ENCODE assay signal across 12 cellular contexts in genomic region chr16:81755915-81756644, GRCh38. TPM values are rescaled to one million over a fixed set of nuclear protein-coding genes. Genes with fewer than 3 reads are reported as not detected.
DNase-seq lines count a peak whose midpoint lies in the region; ATAC-seq and TF ChIP-seq lines count a peak whose summit lies in the region.
"Had no signal": no experiment of that assay in that cellular context is flagged by ENCODE, and none has a peak within 500 bp of the region (broad histone marks: within the 10 kb centered on the region; RNA-seq: fewer than 3 reads in every experiment).

No MANE protein-coding gene starts in this region.

- TF ChIP-seq EP300 in transverse colon (IDR thresholded peaks at IDR 0.05; ENCODE audit: low read depth) (no peak), suprapubic skin (IDR thresholded peaks at IDR 0.05) (no peak)

- no peaks in the 10 kb centered on the region for H3K36me3 Mint-ChIP-seq in activated T-helper 17 cell treated with anti-CD3 and anti-CD28 coated beads, Interleukin-2, amount 50 U/mL, for 72 hours (ENCODE audit: low read depth)
- H3K36me3 Mint-ChIP-seq in stimulated activated memory B cell treated with anti-CD40 and anti-IgM and Interleukin-4, amounts not matched to agents 10 μg/mL and 1 μg/mL and 100 μg/mL, for 72 hours, result peaks cover 41% of the 10 kb centered on the region
- H3K36me3 Mint-ChIP-seq in naive thymus-derived CD8-positive, alpha-beta T cell, result no peaks in the 10 kb centered on the region
- H3K36me3 Mint-ChIP-seq: activated naive CD8-positive, alpha-beta T cell; T-cell had no signal

- 48 to 86% methylated on average over 2 to 13 of the region's 13 CpGs for WGBS in transverse colon (ENCODE audit: low coverage in 1 of 2), 2 donors
- 58% methylated on average over 13 of the region's 13 CpGs for WGBS in suprapubic skin

- H2AFZ ChIP-seq in Loucy (ENCODE audit: low read length), result peak overlapping the region; percentile 59; the same call in 1 of the 2 replicates

- H3K9me3 ChIP-seq in Loucy (ENCODE audit: insufficient read depth, low read depth, low read length) (no peaks in the 10 kb centered on the region), transverse colon (no peaks in the 10 kb centered on the region), suprapubic skin (no peaks in the 10 kb centered on the region)
- H3K9me3 ChIP-seq: mucosa of descending colon had no signal

- H3K79me2 ChIP-seq in Loucy (ENCODE audit: insufficient read depth, low read length), result no peaks in the 10 kb centered on the region

- peak overlapping the region; percentile 28 for H3K27ac Mint-ChIP-seq in activated T-helper 17 cell treated with anti-CD3 and anti-CD28 coated beads, Interleukin-2, amount 50 U/mL, for 72 hours
- H3K27ac Mint-ChIP-seq in stimulated activated memory B cell treated with anti-CD40 and anti-IgM and Interleukin-4, amounts not matched to agents 10 μg/mL and 1 μg/mL and 100 μg/mL, for 72 hours, result peak overlapping the region; percentile 64
- H3K27ac Mint-ChIP-seq in naive thymus-derived CD8-positive, alpha-beta T cell, result peak overlapping the region in 1 of 10 donors; percentile 19
- H3K27ac Mint-ChIP-seq: activated naive CD8-positive, alpha-beta T cell; T-cell had no signal

- ATAC-seq in activated T-helper 17 cell treated with anti-CD3 and anti-CD28 coated beads, Interleukin-2, amount 50 U/mL, for 72 hours (replicated peaks), result no peak
- ATAC-seq in left lobe of liver, result peak; percentile 55
- no peak for ATAC-seq in stimulated activated memory B cell treated with anti-CD40 and anti-IgM and Interleukin-4, amounts not matched to agents 10 μg/mL and 1 μg/mL and 100 μg/mL, for 72 hours
- ATAC-seq in naive thymus-derived CD8-positive, alpha-beta T cell, result no peak
- ATAC-seq: mucosa of descending colon, T-cell had no signal

- H3K27me3 ChIP-seq in Loucy (ENCODE audit: insufficient read depth, low read length, poor library complexity, severe bottlenecking) (no peaks in the 10 kb centered on the region), transverse colon (peaks cover 14% of the 10 kb centered on the region), suprapubic skin (no peaks in the 10 kb centered on the region)

- intact Hi-C loops in transverse colon (cut with DNase I; ENCODE audit: low total_unique reads), result no loop called here

- H3K4me3 Mint-ChIP-seq in activated T-helper 17 cell treated with anti-CD3 and anti-CD28 coated beads, Interleukin-2, amount 50 U/mL, for 72 hours, result no peak overlapping the region
- H3K4me3 Mint-ChIP-seq in stimulated activated memory B cell treated with anti-CD40 and anti-IgM and Interleukin-4, amounts not matched to agents 10 μg/mL and 1 μg/mL and 100 μg/mL, for 72 hours, result no peak overlapping the region
- H3K4me3 Mint-ChIP-seq in naive thymus-derived CD8-positive, alpha-beta T cell, result no peak overlapping the region
- H3K4me3 Mint-ChIP-seq: activated naive CD8-positive, alpha-beta T cell; T-cell had no signal

- peaks cover 3% of the 10 kb centered on the region for H3K27me3 Mint-ChIP-seq in activated T-helper 17 cell treated with anti-CD3 and anti-CD28 coated beads, Interleukin-2, amount 50 U/mL, for 72 hours
- H3K27me3 Mint-ChIP-seq in stimulated activated memory B cell treated with anti-CD40 and anti-IgM and Interleukin-4, amounts not matched to agents 10 μg/mL and 1 μg/mL and 100 μg/mL, for 72 hours, result no peaks in the 10 kb centered on the region
- peaks cover 0 to 15% (median 13%) of the 10 kb centered on the region in 5 donors for H3K27me3 Mint-ChIP-seq in naive thymus-derived CD8-positive, alpha-beta T cell
- H3K27me3 Mint-ChIP-seq: activated naive CD8-positive, alpha-beta T cell had no signal

- peak overlapping the region; percentile 62 for H3K4me2 ChIP-seq in Loucy (ENCODE audit: low read depth, low read length, poor library complexity, severe bottlenecking)

- no peaks in the 10 kb centered on the region for H3F3A ChIP-seq in Loucy (ENCODE audit: low read depth)

- H3K27ac ChIP-seq in transverse colon, result no peak overlapping the region
- H3K27ac ChIP-seq in suprapubic skin, result no peak overlapping the region

- H3K4me1 ChIP-seq in Loucy (ENCODE audit: insufficient read depth, low read length, poor library complexity, severe bottlenecking), result peaks cover 35% of the 10 kb centered on the region
- no peaks in the 10 kb centered on the region for H3K4me1 ChIP-seq in transverse colon
- H3K4me1 ChIP-seq in suprapubic skin, result peaks cover 6% of the 10 kb centered on the region

- in situ Hi-C loops in transverse colon (cut with MboI; ENCODE audit: low pct_ligation_motif_present in 1 of 4, low pct_unique_long_range_greater_than_20kb in 1 of 4, low sequenced_read_pairs in 3 of 4), result no loop called here

- H3K9me2 ChIP-seq in Loucy (replicated peaks; ENCODE audit: low read depth, low read length), result no peaks in the 10 kb centered on the region

- H4K20me1 ChIP-seq in Loucy (ENCODE audit: insufficient read depth, low read length, poor library complexity, severe bottlenecking), result no peaks in the 10 kb centered on the region

- no peaks in the 10 kb centered on the region for H3K4me1 Mint-ChIP-seq in activated T-helper 17 cell treated with anti-CD3 and anti-CD28 coated beads, Interleukin-2, amount 50 U/mL, for 72 hours
- peaks cover 73% of the 10 kb centered on the region for H3K4me1 Mint-ChIP-seq in stimulated activated memory B cell treated with anti-CD40 and anti-IgM and Interleukin-4, amounts not matched to agents 10 μg/mL and 1 μg/mL and 100 μg/mL, for 72 hours
- peaks cover 0 to 35% (median 5%) of the 10 kb centered on the region in 4 donors for H3K4me1 Mint-ChIP-seq in naive thymus-derived CD8-positive, alpha-beta T cell

- TF ChIP-seq POLR2A in transverse colon (IDR thresholded peaks at IDR 0.05) (no peak), suprapubic skin (IDR thresholded peaks at IDR 0.05) (no peak)

- POLR2A ChIA-PET in naive thymus-derived CD8-positive, alpha-beta T cell (lab: Charles Lee), result no interaction called here

- H3K9me3 Mint-ChIP-seq in activated T-helper 17 cell treated with anti-CD3 and anti-CD28 coated beads, Interleukin-2, amount 50 U/mL, for 72 hours, result no peaks in the 10 kb centered on the region
- H3K9me3 Mint-ChIP-seq in stimulated activated memory B cell treated with anti-CD40 and anti-IgM and Interleukin-4, amounts not matched to agents 10 μg/mL and 1 μg/mL and 100 μg/mL, for 72 hours, result no peaks in the 10 kb centered on the region
- H3K9me3 Mint-ChIP-seq in naive thymus-derived CD8-positive, alpha-beta T cell, result no peaks in the 10 kb centered on the region
- H3K9me3 Mint-ChIP-seq: T-cell had no signal

- DNase-seq in left lobe of liver (ENCODE audit: low spot score) (no peak), transverse colon (no peak), suprapubic skin (ENCODE audit: low spot score in 2 of 2) (no peak)
- DNase-seq in naive thymus-derived CD8-positive, alpha-beta T cell, result no peak
- DNase-seq: mucosa of descending colon; NCI-H1417 treated with DMSO at 0.1 percent for 48 hours; stimulated activated CD4-positive, alpha-beta T cell treated with anti-CD3 and anti-CD28 coated beads, Interleukin-12 subunit alpha, Interleukin-12 subunit beta, amount 100 ng/mL, for 4 hours; T-cell had no signal

- H3K4me3 ChIP-seq in Loucy (ENCODE audit: low read length, poor library complexity, severe bottlenecking) (peak overlapping the region; percentile 26), transverse colon (no peak overlapping the region), suprapubic skin (no peak overlapping the region)
- H3K4me3 ChIP-seq: mucosa of descending colon had no signal

- peak overlapping the region; percentile 50 for H3K9ac ChIP-seq in Loucy (ENCODE audit: low read depth, low read length, poor library complexity, severe bottlenecking)

- peak; percentile 54 for TF ChIP-seq CTCF in Loucy (conservative IDR thresholded peaks at IDR 0.05; ENCODE audit: low read length)
- no peak for TF ChIP-seq CTCF in transverse colon (IDR thresholded peaks at IDR 0.05)
- no peak for TF ChIP-seq CTCF in suprapubic skin (IDR thresholded peaks at IDR 0.05)

- no peaks in the 10 kb centered on the region for H3K36me3 ChIP-seq in Loucy (ENCODE audit: insufficient read depth, low read length)
- H3K36me3 ChIP-seq in transverse colon, result no peaks in the 10 kb centered on the region
- no peaks in the 10 kb centered on the region for H3K36me3 ChIP-seq in suprapubic skin

RNA-seq across cellular contexts. Expression of gene PLCG2, which starts 23.0 kb away (rescaled TPM):
- 10 to 100 TPM in 1 of 2 donors, 1 to 10 TPM in 1; 6.6 to 11.0 TPM for total RNA-seq in activated T-helper 17 cell treated with anti-CD3 and anti-CD28 coated beads, Interleukin-2, amount 50 U/mL, for 72 hours
- 12.1 TPM for total RNA-seq in left lobe of liver
- 10 to 100 TPM in 3 of 4 donors, 1 to 10 TPM in 1; 9.0 to 65.9 (median 28.6) TPM for total RNA-seq in transverse colon
- 10 to 100 TPM in 3 of 4 donors, 1 to 10 TPM in 1; 6.5 to 24.1 (median 10.5) TPM for total RNA-seq in suprapubic skin
- 10 to 100 TPM; 12.1 to 12.5 TPM for total RNA-seq in naive thymus-derived CD8-positive, alpha-beta T cell
- polyA plus RNA-seq in naive thymus-derived CD8-positive, alpha-beta T cell, result 1 to 10 TPM in 1 of 3 donors, under 1 TPM in 2; 0.11 to 8.7 (median 0.19) TPM
